ENCODE assay signal across 6 cellular contexts in the genomic region with DNA sequence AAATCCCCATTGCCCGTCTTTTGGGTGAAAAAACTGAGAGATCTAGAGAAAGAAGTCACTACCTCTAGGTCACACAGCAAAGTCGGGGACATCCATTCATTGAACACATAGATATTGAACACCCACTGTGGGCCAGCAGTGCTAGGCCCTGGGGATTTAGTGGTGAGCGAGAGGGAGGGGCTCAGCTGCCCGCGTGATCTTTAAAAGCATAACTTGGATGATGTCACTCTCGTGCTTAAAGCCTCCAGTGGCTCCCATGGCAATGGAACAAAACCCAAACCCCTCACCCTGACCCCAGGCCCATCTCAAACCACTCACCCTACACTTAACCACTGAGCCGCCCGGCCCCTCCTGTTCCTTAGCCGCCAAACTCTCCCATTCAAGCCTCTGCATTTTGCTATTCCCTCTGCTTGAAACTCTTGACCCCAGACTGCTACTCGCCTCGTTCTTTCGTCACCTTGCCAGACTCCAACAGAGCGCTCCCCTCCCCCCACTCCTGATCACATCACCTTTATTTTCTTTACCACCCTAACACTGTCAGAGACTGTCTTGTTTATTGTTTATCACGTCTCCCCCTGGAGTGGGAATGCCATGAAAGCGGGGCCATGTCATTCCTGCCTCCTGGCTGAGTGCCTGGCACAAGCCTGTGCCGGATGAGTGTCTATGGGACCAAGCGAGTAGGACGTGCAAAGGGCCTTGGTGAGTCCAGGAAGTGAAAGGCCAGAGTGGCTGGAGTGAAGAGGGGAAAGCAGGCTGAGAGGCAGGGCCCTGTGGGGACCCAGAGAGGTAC. TPM values are rescaled to one million over a fixed set of nuclear protein-coding genes. Genes with fewer than 3 reads are reported as not detected.
DNase-seq lines count a peak whose midpoint lies in the region; ATAC-seq and TF ChIP-seq lines count a peak whose summit lies in the region.

No MANE protein-coding gene starts in this region.

- peak overlapping the region; percentile 30 for H3K27ac Mint-ChIP-seq in activated naive CD8-positive, alpha-beta T cell treated with anti-CD3 and anti-CD28 coated beads for 36 hours
- H3K27ac Mint-ChIP-seq in mesothelial cell of epicardium: peak overlapping the region; percentile 39

- peak; percentile 72 for DNase-seq in HT1080 (ENCODE audit: low read depth)
- DNase-seq in activated naive CD8-positive, alpha-beta T cell treated with anti-CD3 and anti-CD28 coated beads for 36 hours: no peak
- DNase-seq in mesothelial cell of epicardium (ENCODE audit: low spot score in 2 of 2, unreplicated experiment in 2 of 2): no peak
- no peak for DNase-seq in activated gamma-delta T cell treated with Interleukin-2 at 50 U/mL for 16 hours
- no peak for DNase-seq in effector CD4-positive, alpha-beta T cell

- H3K4me1 Mint-ChIP-seq in activated naive CD8-positive, alpha-beta T cell treated with anti-CD3 and anti-CD28 coated beads for 36 hours: peaks cover 25% of the 10 kb centered on the region
- peaks cover 22% of the 10 kb centered on the region for H3K4me1 Mint-ChIP-seq in mesothelial cell of epicardium

- no peaks in the 10 kb centered on the region for H3K27me3 Mint-ChIP-seq in activated naive CD8-positive, alpha-beta T cell treated with anti-CD3 and anti-CD28 coated beads for 36 hours
- peaks cover 36% of the 10 kb centered on the region for H3K27me3 Mint-ChIP-seq in mesothelial cell of epicardium (ENCODE audit: low read depth)

- peaks cover 15% of the 10 kb centered on the region for H3K36me3 Mint-ChIP-seq in activated naive CD8-positive, alpha-beta T cell treated with anti-CD3 and anti-CD28 coated beads for 36 hours
- H3K36me3 Mint-ChIP-seq in mesothelial cell of epicardium: no peaks in the 10 kb centered on the region

- no peaks in the 10 kb centered on the region for H3K9me3 Mint-ChIP-seq in activated naive CD8-positive, alpha-beta T cell treated with anti-CD3 and anti-CD28 coated beads for 36 hours
- H3K9me3 Mint-ChIP-seq in mesothelial cell of epicardium: no peaks in the 10 kb centered on the region

- no peak for TF ChIP-seq CTCF in mesothelial cell of epicardium (IDR thresholded peaks at IDR 0.05; ENCODE audit: unreplicated experiment)

- peak overlapping the region; percentile 24 for H3K4me3 Mint-ChIP-seq in activated naive CD8-positive, alpha-beta T cell treated with anti-CD3 and anti-CD28 coated beads for 36 hours
- H3K4me3 Mint-ChIP-seq in mesothelial cell of epicardium: peak overlapping the region; percentile 60

- ATAC-seq in GM18909 (IDR thresholded peaks at IDR 0.05; ENCODE audit: poor library complexity, unreplicated experiment): peak; percentile 35

RNA-seq across cellular contexts. Expression of a gene that starts 0.7 kb away (rescaled TPM):
- total RNA-seq in HT1080 (2014; rRNA removed; shearing (Covaris generic)): 0.73 and 0.98 TPM in 2 replicates
- polyA plus RNA-seq in HT1080 (2015; cell fraction: cytosol; rRNA removed): 1.5 and 2.5 TPM in 2 replicates
- 15.1 and 18.7 TPM in 2 replicates for polyA plus RNA-seq in HT1080 (2015; cell fraction: nucleus; rRNA removed)
- total RNA-seq in activated naive CD8-positive, alpha-beta T cell treated with anti-CD3 and anti-CD28 coated beads for 36 hours: 1 to 10 TPM; 2.3 to 3.2 TPM
- total RNA-seq in mesothelial cell of epicardium: 7.6 to 9.0 TPM (median 8.2 TPM) in 3 replicates

RNA-seq across cellular contexts. Expression of a gene that starts 6.4 kb away (rescaled TPM):
- 92.5 and 128 TPM in 2 replicates for total RNA-seq in HT1080 (2014; rRNA removed; shearing (Covaris generic))
- 71.8 and 92.0 TPM in 2 replicates for polyA plus RNA-seq in HT1080 (2015; cell fraction: cytosol; rRNA removed)
- 40.3 and 61.2 TPM in 2 replicates for polyA plus RNA-seq in HT1080 (2015; cell fraction: nucleus; rRNA removed)
- 10 to 100 TPM; 55.4 to 57.6 TPM for total RNA-seq in activated naive CD8-positive, alpha-beta T cell treated with anti-CD3 and anti-CD28 coated beads for 36 hours
- total RNA-seq in mesothelial cell of epicardium: 36.8 to 37.5 TPM (median 36.9 TPM) in 3 replicates

RNA-seq across cellular contexts. Expression of a gene that starts 14.4 kb away (rescaled TPM):
- total RNA-seq in HT1080 (2014; rRNA removed; shearing (Covaris generic)): 35.3 and 43.4 TPM in 2 replicates
- 33.1 and 33.9 TPM in 2 replicates for polyA plus RNA-seq in HT1080 (2015; cell fraction: cytosol; rRNA removed)
- polyA plus RNA-seq in HT1080 (2015; cell fraction: nucleus; rRNA removed): 20.3 and 27.7 TPM in 2 replicates
- total RNA-seq in activated naive CD8-positive, alpha-beta T cell treated with anti-CD3 and anti-CD28 coated beads for 36 hours: 10 to 100 TPM; 45.3 to 51.2 TPM
- total RNA-seq in mesothelial cell of epicardium: 14.5 to 16.1 TPM (median 15.8 TPM) in 3 replicates

RNA-seq across cellular contexts. Expression of a gene that starts 31.9 kb away (rescaled TPM):
- total RNA-seq in HT1080 (2014; rRNA removed; shearing (Covaris generic)): 37.4 and 38.9 TPM in 2 replicates
- polyA plus RNA-seq in HT1080 (2015; cell fraction: cytosol; rRNA removed): 17.6 and 18.5 TPM in 2 replicates
- polyA plus RNA-seq in HT1080 (2015; cell fraction: nucleus; rRNA removed): 25.6 and 27.9 TPM in 2 replicates
- 10 to 100 TPM; 44.5 to 45.1 TPM for total RNA-seq in activated naive CD8-positive, alpha-beta T cell treated with anti-CD3 and anti-CD28 coated beads for 36 hours
- total RNA-seq in mesothelial cell of epicardium: 34.2 to 37.5 TPM (median 36.2 TPM) in 3 replicates

RNA-seq across cellular contexts. Expression of a gene that starts 49.5 kb away (rescaled TPM):
- 3.4 and 6.8 TPM in 2 replicates for total RNA-seq in HT1080 (2014; rRNA removed; shearing (Covaris generic))
- polyA plus RNA-seq in HT1080 (2015; cell fraction: cytosol; rRNA removed): 10.2 and 10.7 TPM in 2 replicates
- polyA plus RNA-seq in HT1080 (2015; cell fraction: nucleus; rRNA removed): 7.0 and 8.1 TPM in 2 replicates
- 10 to 100 TPM; 77.2 to 83.8 TPM for total RNA-seq in activated naive CD8-positive, alpha-beta T cell treated with anti-CD3 and anti-CD28 coated beads for 36 hours
- 62.8 to 68.8 TPM (median 67.4 TPM) in 3 replicates for total RNA-seq in mesothelial cell of epicardium
